ENCODE assay signal across 23 cellular contexts in the genomic region with DNA sequence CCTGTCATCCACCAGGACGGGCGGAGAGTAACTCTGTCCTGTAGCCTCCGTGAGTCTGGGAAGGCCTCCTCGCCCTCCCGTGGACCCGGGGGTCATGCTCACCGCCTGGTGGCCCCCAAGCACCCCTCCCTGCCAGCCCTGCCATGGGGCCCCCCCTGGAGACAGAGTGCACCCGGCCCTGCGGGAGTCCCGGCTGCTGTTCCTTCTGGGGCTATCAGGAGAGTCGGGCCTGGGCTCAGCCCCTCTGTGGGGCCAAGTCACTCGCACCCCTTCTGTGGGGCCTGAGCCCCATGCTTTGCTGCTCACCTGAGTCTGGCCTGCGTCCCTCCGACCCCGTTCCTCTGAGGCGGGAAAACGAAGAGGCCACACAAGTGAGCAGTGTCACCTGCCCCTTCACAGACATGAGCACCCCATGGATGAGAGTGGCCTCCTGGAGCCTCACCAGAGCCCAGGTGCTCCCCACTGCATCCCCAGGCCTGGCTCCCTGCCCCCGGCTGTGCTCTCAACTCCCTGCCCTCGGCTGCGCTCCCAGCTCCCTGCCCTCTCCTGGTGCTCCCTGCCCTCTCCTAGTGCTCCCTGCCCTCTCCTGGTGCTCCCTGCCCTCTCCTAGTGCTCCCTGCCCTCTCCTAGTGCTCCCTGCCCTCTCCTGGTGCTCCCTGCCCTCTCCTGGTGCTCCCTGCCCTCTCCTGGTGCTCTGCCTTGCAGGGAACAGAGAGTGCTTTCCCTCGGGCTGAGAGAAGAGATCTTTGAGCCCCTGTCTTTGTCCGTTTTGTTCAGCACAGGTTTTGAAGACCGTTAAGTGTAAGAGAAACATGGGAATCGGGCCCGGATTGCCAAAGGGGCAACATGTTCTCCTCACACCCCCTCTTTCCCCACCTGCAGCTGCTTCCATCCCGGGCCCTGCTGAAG. TPM values are rescaled to one million over a fixed set of nuclear protein-coding genes. Genes with fewer than 3 reads are reported as not detected.
"Had no signal": no experiment of that assay in that cellular context is flagged by ENCODE, and none has a peak within 500 bp of the region (broad histone marks: within the 10 kb centered on the region; RNA-seq: fewer than 3 reads in every experiment).

No MANE protein-coding gene starts in this region.

- H3K36me3 ChIP-seq: SJSA1 had no signal

- H3K9me3 ChIP-seq: SJSA1 had no signal

- H3K27ac ChIP-seq: HL-60, KMS-11, SJSA1, SK-N-MC had no signal

- H3K4me1 ChIP-seq: SJSA1 had no signal

- FAIRE-seq: RCC 7860 had no signal

- DNase-seq: IMR-90, Kasumi-1, MV-4-11, NCI-H1048, NCI-H1436 treated with DMSO at 0.1 percent for 48 hours, NCI-H1694, NCI-H187 treated with DMSO at 0.1 percent for 48 hours, NCI-H2081, NCI-H2107, NCI-H2227 treated with DMSO at 0.1 percent for 48 hours, NCI-H524, NCI-H526 treated with DMSO at 0.1 percent for 48 hours, NCI-H748 treated with DMSO at 0.1 percent for 48 hours, Right ventricle myocardium superior, RPMI8226, SIG-M5 had no signal

- H3K4me3 ChIP-seq: SJSA1, SK-N-MC had no signal

- H3K9ac ChIP-seq: KMS-11 had no signal

- H3K4me2 ChIP-seq: KMS-11 had no signal

RNA-seq across cellular contexts. Expression of a gene that starts 4.7 kb away (rescaled TPM):
- total RNA-seq: IMR-90, M059J, NCI-H460, SJSA1 had no signal
- polyA plus RNA-seq: IMR-90 had no signal
